In the genomic region with DNA sequence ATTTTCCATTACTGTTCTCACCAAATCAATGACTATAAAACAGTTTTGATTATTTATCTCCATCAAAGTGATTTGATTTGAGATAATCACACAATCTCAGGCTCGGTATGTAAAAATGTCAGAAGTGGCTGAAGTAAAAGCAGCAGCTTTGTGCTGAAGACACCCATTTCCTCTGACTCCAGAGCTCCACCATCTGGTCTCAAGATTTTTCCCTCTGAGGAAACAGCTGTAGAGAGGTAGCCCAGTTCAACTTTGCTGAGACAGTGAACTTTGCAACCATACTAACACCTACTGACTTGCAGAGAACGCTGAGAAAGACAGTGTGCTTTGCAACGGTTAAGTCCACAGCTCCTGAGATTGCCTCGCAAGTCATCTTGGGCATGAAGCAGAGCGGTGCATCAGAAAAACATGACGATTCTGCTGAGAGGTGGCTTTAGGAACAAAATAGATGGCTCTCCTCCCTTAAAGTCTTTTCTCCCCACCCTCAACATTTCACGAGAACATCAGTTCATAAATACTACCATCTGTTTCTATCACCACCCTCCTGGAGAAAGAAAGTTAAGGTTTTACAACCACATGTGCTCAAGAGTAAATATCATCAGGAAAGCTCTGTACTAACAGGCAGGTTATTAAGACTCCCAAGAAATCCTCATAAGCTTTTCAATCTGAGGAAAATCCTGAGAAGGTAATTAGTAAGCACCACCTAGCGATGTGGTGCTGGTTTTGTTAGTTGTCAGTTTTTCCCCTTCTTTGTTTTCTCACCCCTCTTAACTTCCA, we compare ENCODE assay signal across 8 cellular contexts. TPM values are rescaled to one million over a fixed set of nuclear protein-coding genes. Genes with fewer than 3 reads are reported as not detected.
A peak's percentile ranks its signal among the peaks of the same experiment; 100 is the strongest.
DNase-seq lines count a peak whose midpoint lies in the region; ATAC-seq, FAIRE-seq and TF ChIP-seq lines count a peak whose summit lies in the region.

No MANE protein-coding gene starts in this region.

- TF ChIP-seq CTCF in CD14-positive monocyte (IDR thresholded peaks at IDR 0.05): peak; percentile 31
- peak; percentile 79 for TF ChIP-seq CTCF in Panc1 (IDR thresholded peaks at IDR 0.05)
- TF ChIP-seq CTCF in HepG2 (CRISPR knock-in tag; IDR thresholded peaks at IDR 0.05): peak; percentile 87
- peak; percentile 49 for TF ChIP-seq CTCF in thoracic aorta (IDR thresholded peaks at IDR 0.05)

- no peak for DNase-seq in CD14-positive monocyte (ENCODE audit: low spot score)
- DNase-seq in GM12891 (ENCODE audit: insufficient read length, low spot score): no peak
- peak; percentile 48 for DNase-seq in Panc1 (ENCODE audit: low read depth, low spot score)
- DNase-seq in cerebellum (ENCODE audit: low spot score): peak; percentile 43
- peak; percentile 46 for DNase-seq in HepG2 (ENCODE audit: low spot score)
- DNase-seq in thoracic aorta (ENCODE audit: low spot score): no peak
- no peak for DNase-seq in stimulated activated CD8-positive, alpha-beta memory T cell treated with anti-CD3 and anti-CD28 coated beads, Interleukin-4, amount 100 ng/mL, for 48 hours
- no peak for DNase-seq in mesenteric fat pad (ENCODE audit: low spot score)

- no peak for TF ChIP-seq EP300 in HepG2 (IDR thresholded peaks at IDR 0.05; ENCODE audit: low read depth in 2 of 2, low read length in 2 of 2)
- no peak for TF ChIP-seq EP300 in HepG2 (CRISPR knock-in tag; IDR thresholded peaks at IDR 0.05; ENCODE audit: borderline replicate concordance)

- H3K4me3 ChIP-seq in Panc1 (ENCODE audit: low read depth in 2 of 2, low read length in 2 of 2) (no peak overlapping the region), HepG2 (replicated peaks in 1 of 3; ENCODE audit: insufficient read depth in 1 of 3, low read depth in 2 of 3, low read length in 3 of 3) (no peak overlapping the region), thoracic aorta (no peak overlapping the region)

- no peak overlapping the region for H3K9ac ChIP-seq in HepG2 (ENCODE audit: insufficient read depth, low read depth, low read length)

- no peaks in the 10 kb centered on the region for H3K27me3 ChIP-seq in Panc1 (ENCODE audit: control insufficient read depth, insufficient read depth, low read length)
- no peaks in the 10 kb centered on the region for H3K27me3 ChIP-seq in HepG2 (ENCODE audit: control insufficient read depth in 1 of 2, insufficient read depth in 2 of 2, low read length in 2 of 2)
- no peaks in the 10 kb centered on the region for H3K27me3 ChIP-seq in thoracic aorta (replicated peaks; ENCODE audit: insufficient read depth)

- H3K9me3 ChIP-seq in Panc1 (ENCODE audit: control insufficient read depth, insufficient read depth, low read depth, low read length) (no peaks in the 10 kb centered on the region), HepG2 (ENCODE audit: low read length) (no peaks in the 10 kb centered on the region), thoracic aorta (no peaks in the 10 kb centered on the region)

- H3K4me1 Mint-ChIP-seq in CD14-positive monocyte: no peaks in the 10 kb centered on the region

- TF ChIP-seq POLR2A in GM12891 (IDR thresholded peaks at IDR 0.05; ENCODE audit: low read depth, low read length) (no peak), HepG2 (IDR thresholded peaks at IDR 0.05; ENCODE audit: insufficient read depth in 1 of 2, low read depth in 2 of 2, low read length in 2 of 2) (no peak)

- BruUV-seq in Panc1 (replicated peaks; lab: Mats Ljungman, UMichigan) (no TSS peak), HepG2 (replicated peaks; lab: Mats Ljungman, UMichigan) (TSS peak; percentile 20)

- 50% methylated on average over 8 of the region's 8 CpGs for WGBS in HepG2 (ENCODE audit: low lambda C conversion rate)

- in situ Hi-C loops in Panc1 (cut with HindIII; ENCODE audit: low pct_unique_long_range_greater_than_20kb, low sequenced_read_pairs) (no loop called here), HepG2 (cut with HindIII; ENCODE audit: extremely low pct_ligation_motif_present, low pct_unique_long_range_greater_than_20kb) (loop anchor here (5.0 kb wide), 1 partner anchor 160 kb away; no protein-coding TSS in a partner anchor)

- FAIRE-seq in GM12891 (lab: Jason Lieb, UNC): peak; percentile 75
- FAIRE-seq in HepG2 (lab: Jason Lieb, UNC): peak; percentile 94

- H3K4me2 ChIP-seq in HepG2 (ENCODE audit: low read depth, low read length): no peak overlapping the region

- H3K9me3 Mint-ChIP-seq in CD14-positive monocyte: no peaks in the 10 kb centered on the region

- no peaks in the 10 kb centered on the region for H3K79me2 ChIP-seq in HepG2 (ENCODE audit: insufficient read depth, low read length)

- CTCF ChIA-PET in Panc1 (lab: Charles Lee) (interaction anchor here (0.5 to 1.3 kb wide), 6 partner anchors 41 to 222 kb away, joined by 3 to 10 read pairs (median 8); no protein-coding TSS in a partner anchor), HepG2 (lab: Yijun Ruan, JAX; ENCODE audit: low intra/inter-chr PET ratio, low total read pairs) (interaction anchor here (1.7 kb wide), 1 partner anchor 161 kb away, joined by 17 read pairs; no protein-coding TSS in a partner anchor)

- no peak overlapping the region for H2AFZ ChIP-seq in HepG2 (ENCODE audit: low read length)

- H3K36me3 Mint-ChIP-seq in CD14-positive monocyte: peaks cover 40 to 61% of the 10 kb centered on the region in 2 donors

- H3K4me1 ChIP-seq in Panc1 (ENCODE audit: control insufficient read depth, insufficient read depth, low read length): no peaks in the 10 kb centered on the region
- H3K4me1 ChIP-seq in HepG2 (ENCODE audit: insufficient read depth, low read length): peaks cover 23% of the 10 kb centered on the region
- peaks cover 29 to 37% of the 10 kb centered on the region in 2 donors for H3K4me1 ChIP-seq in thoracic aorta (ENCODE audit: control insufficient read depth in 1 of 2, low read depth in 2 of 2)

- POLR2A ChIA-PET in Panc1 (lab: Charles Lee) (no interaction called here), HepG2 (lab: Yijun Ruan, JAX) (interaction anchor here (0.9 to 3.5 kb wide), 9 partner anchors 14 to 223 kb away, joined by 3 to 23 read pairs (median 6); a partner anchor contains a TSS)

- ATAC-seq in Panc1 (peak; percentile 85), HepG2 (peak; percentile 91), thoracic aorta (ENCODE audit: insufficient number of reproducible peaks, low FRiP score, low read depth) (no peak)

- peak overlapping the region in 2 of 7 donors; percentile 50 to 73 for H3K27ac Mint-ChIP-seq in CD14-positive monocyte

- H3K4me3 Mint-ChIP-seq in CD14-positive monocyte: no peak overlapping the region

- no peak overlapping the region for H3K27ac ChIP-seq in Panc1 (ENCODE audit: low read length)
- no peak overlapping the region for H3K27ac ChIP-seq in HepG2 (ENCODE audit: extremely low read length, insufficient read depth, low read length)
- peak overlapping the region; percentile 34 to 80 for H3K27ac ChIP-seq in thoracic aorta

- H3K36me3 ChIP-seq in Panc1 (ENCODE audit: control insufficient read depth, insufficient read depth, low read length) (peaks cover 13% of the 10 kb centered on the region), HepG2 (replicated peaks in 1 of 2; ENCODE audit: control insufficient read depth in 1 of 2, insufficient read depth in 2 of 2, low read length in 2 of 2) (peaks cover 16 to 30% of the 10 kb centered on the region in 2 experiments), thoracic aorta (peaks cover 26% of the 10 kb centered on the region)

- peaks cover 0 to 3% (median 0%) of the 10 kb centered on the region in 3 donors for H3K27me3 Mint-ChIP-seq in CD14-positive monocyte (ENCODE audit: low read depth in 3 of 3)

- no peaks in the 10 kb centered on the region for H4K20me1 ChIP-seq in HepG2 (ENCODE audit: insufficient read depth, low read length)

- peak; percentile 71 for TF ChIP-seq RAD21 in HepG2 (CRISPR knock-in tag; IDR thresholded peaks at IDR 0.05)

- intact Hi-C loops in CD14-positive monocyte (cut with micrococcal nuclease) (no loop called here), Panc1 (cut with micrococcal nuclease; ENCODE audit: unreplicated experiment) (loop anchor here (2.0 to 5.0 kb wide), 2 partner anchors 162 to 220 kb away; no protein-coding TSS in a partner anchor), HepG2 (cut with micrococcal nuclease; ENCODE audit: unreplicated experiment) (loop anchor here (1.0 kb wide), 2 partner anchors 162 to 222 kb away; no protein-coding TSS in a partner anchor)

RNA-seq across cellular contexts. Expression of a gene that starts 34.8 kb away (rescaled TPM):
- polyA plus RNA-seq in CD14-positive monocyte (not detected), HepG2 (2011; rRNA removed) (not detected in 2 replicates)
- polyA plus RNA-seq in GM12891 (2012; ENCODE audit: low read depth, missing spikeins): not detected
- total RNA-seq in Panc1 (2021; ENCODE audit: unreplicated experiment) (not detected), cerebellum (not detected), HepG2 (2016; rRNA removed; fragmentation: Illumina TruSeq; extraction: Trizol) (not detected in 2 replicates), thoracic aorta (not detected), mesenteric fat pad (not detected)
- not detected for polyA plus RNA-seq in Panc1 (2012; ENCODE audit: insufficient read length)
- total RNA-seq in HepG2 (2016; cell fraction: cytosol; rRNA removed; fragmentation: Illumina TruSeq; extraction: Trizol; ENCODE audit: low read depth): not detected in 2 replicates
- total RNA-seq in HepG2 (2016; cell fraction: insoluble cytoplasmic fraction; rRNA removed; fragmentation: Illumina TruSeq; extraction: Trizol): not detected in 2 replicates
- total RNA-seq in HepG2 (2016; cell fraction: membrane; rRNA removed; fragmentation: Illumina TruSeq; extraction: Trizol): not detected in 2 replicates
- not detected in 2 replicates for total RNA-seq in HepG2 (2016; cell fraction: nucleus; rRNA removed; fragmentation: Illumina TruSeq; extraction: Trizol)
- not detected in 2 replicates for polyA plus RNA-seq in HepG2 (2011; cell fraction: cytosol; rRNA removed)
- not detected in 2 replicates for polyA plus RNA-seq in HepG2 (2011; cell fraction: nucleus; rRNA removed)
- not detected in 2 replicates for polyA plus RNA-seq in HepG2 (2012)
- not detected in 2 replicates for polyA plus RNA-seq in HepG2 (2016; cell fraction: cytosol; fragmentation: Illumina TruSeq; extraction: Trizol; ENCODE audit: low read depth)
- polyA plus RNA-seq in HepG2 (2016; cell fraction: insoluble cytoplasmic fraction; fragmentation: Illumina TruSeq; extraction: Trizol; ENCODE audit: low read depth): not detected in 2 replicates
- polyA plus RNA-seq in HepG2 (2016; cell fraction: membrane; fragmentation: Illumina TruSeq; extraction: Trizol; ENCODE audit: low read depth): not detected in 2 replicates
- polyA plus RNA-seq in HepG2 (2016; cell fraction: nucleus; fragmentation: Illumina TruSeq; extraction: Trizol; ENCODE audit: insufficient read depth, low read depth): not detected in 2 replicates
- polyA minus RNA-seq in HepG2 (2011; rRNA and poly(A)+ RNA removed; ENCODE audit: low replicate concordance): not detected in 2 replicates
- not detected in 2 replicates for polyA minus RNA-seq in HepG2 (2011; cell fraction: cytosol; rRNA and poly(A)+ RNA removed)
- not detected in 2 replicates for polyA minus RNA-seq in HepG2 (2011; cell fraction: nucleus; rRNA and poly(A)+ RNA removed)

RNA-seq across cellular contexts. Expression of a gene that starts 39.0 kb away (rescaled TPM):
- 10 to 100 TPM; 11.7 to 14.9 TPM for polyA plus RNA-seq in CD14-positive monocyte
- 7.5 TPM for polyA plus RNA-seq in GM12891 (2012; ENCODE audit: low read depth, missing spikeins)
- 59.9 TPM for total RNA-seq in Panc1 (2021; ENCODE audit: unreplicated experiment)
- 30.6 TPM for polyA plus RNA-seq in Panc1 (2012; ENCODE audit: insufficient read length)
- 71.0 TPM for total RNA-seq in cerebellum
- 46.0 and 71.7 TPM in 2 replicates for total RNA-seq in HepG2 (2016; rRNA removed; fragmentation: Illumina TruSeq; extraction: Trizol)
- total RNA-seq in HepG2 (2016; cell fraction: cytosol; rRNA removed; fragmentation: Illumina TruSeq; extraction: Trizol; ENCODE audit: low read depth): 12.8 and 15.2 TPM in 2 replicates
- 46.0 and 72.7 TPM in 2 replicates for total RNA-seq in HepG2 (2016; cell fraction: insoluble cytoplasmic fraction; rRNA removed; fragmentation: Illumina TruSeq; extraction: Trizol)
- 27.2 and 30.1 TPM in 2 replicates for total RNA-seq in HepG2 (2016; cell fraction: membrane; rRNA removed; fragmentation: Illumina TruSeq; extraction: Trizol)
- total RNA-seq in HepG2 (2016; cell fraction: nucleus; rRNA removed; fragmentation: Illumina TruSeq; extraction: Trizol): 88.4 and 99.6 TPM in 2 replicates
- 69.0 and 77.0 TPM in 2 replicates for polyA plus RNA-seq in HepG2 (2011; rRNA removed)
- polyA plus RNA-seq in HepG2 (2011; cell fraction: cytosol; rRNA removed): 49.4 and 74.9 TPM in 2 replicates
- polyA plus RNA-seq in HepG2 (2011; cell fraction: nucleus; rRNA removed): 104 and 109 TPM in 2 replicates
- polyA plus RNA-seq in HepG2 (2012): 45.2 and 67.1 TPM in 2 replicates
- 4.6 and 4.8 TPM in 2 replicates for polyA plus RNA-seq in HepG2 (2016; cell fraction: cytosol; fragmentation: Illumina TruSeq; extraction: Trizol; ENCODE audit: low read depth)
- 28.1 and 31.7 TPM in 2 replicates for polyA plus RNA-seq in HepG2 (2016; cell fraction: insoluble cytoplasmic fraction; fragmentation: Illumina TruSeq; extraction: Trizol; ENCODE audit: low read depth)
- polyA plus RNA-seq in HepG2 (2016; cell fraction: membrane; fragmentation: Illumina TruSeq; extraction: Trizol; ENCODE audit: low read depth): 11.2 and 12.2 TPM in 2 replicates
- polyA plus RNA-seq in HepG2 (2016; cell fraction: nucleus; fragmentation: Illumina TruSeq; extraction: Trizol; ENCODE audit: insufficient read depth, low read depth): 95.3 and 96.3 TPM in 2 replicates
- 122 and 227 TPM in 2 replicates for polyA minus RNA-seq in HepG2 (2011; rRNA and poly(A)+ RNA removed; ENCODE audit: low replicate concordance)
- 58.3 and 68.0 TPM in 2 replicates for polyA minus RNA-seq in HepG2 (2011; cell fraction: cytosol; rRNA and poly(A)+ RNA removed)
- 136 and 147 TPM in 2 replicates for polyA minus RNA-seq in HepG2 (2011; cell fraction: nucleus; rRNA and poly(A)+ RNA removed)
- total RNA-seq in thoracic aorta: 10 to 100 TPM; 61.6 to 82.3 TPM
- 72.0 TPM for total RNA-seq in mesenteric fat pad

Comparison
In these comparisons a context has a peak if more than half of its experiments do, and no peak if none do; other contexts are left out.
1. DNase-seq: peak in Panc1 (single experiment), cerebellum (single experiment) and HepG2 (single experiment); none in CD14-positive monocyte (single experiment), GM12891 (single experiment), thoracic aorta (single experiment), stimulated activated CD8-positive, alpha-beta memory T cell treated with anti-CD3 and anti-CD28 coated beads, Interleukin-4, amount 100 ng/mL, for 48 hours (single experiment) and mesenteric fat pad (single experiment).
2. CTCF ChIP-seq: peak in every context shown above with its lines; median percentile 87 in HepG2; 79 in Panc1; 49 in thoracic aorta; 31 in CD14-positive monocyte.
3. H3K27ac ChIP-seq: peak in thoracic aorta (2 of 2); none in Panc1 (single experiment) and HepG2 (single experiment).
4. intact Hi-C loops: an anchor here in Panc1 (2.0 to 5.0 kb wide) and HepG2 (1.0 kb wide); none called in CD14-positive monocyte.